8 cellular contexts compared by ENCODE assay signal in genomic region chr3:48034000-48034516, GRCh38. TPM values are rescaled to one million over a fixed set of nuclear protein-coding genes. Genes with fewer than 3 reads are reported as not detected.
A peak's percentile ranks its signal among the peaks of the same experiment; 100 is the strongest.
DNase-seq lines count a peak whose midpoint lies in the region; ATAC-seq and TF ChIP-seq lines count a peak whose summit lies in the region.

No MANE protein-coding gene starts in this region.

- DNase-seq in activated CD8-positive, alpha-beta T cell treated with anti-CD3 and anti-CD28 coated beads for 36 hours, result no peak
- peak; percentile 12 to 86 for DNase-seq in cardiac muscle cell (ENCODE audit: low read depth in 1 of 2, low spot score in 1 of 2)
- DNase-seq in SKM-1 (lab: John Stamatoyannopoulos, UW; ENCODE audit: unreplicated experiment), result no peak
- DNase-seq in DMS79 (lab: John Stamatoyannopoulos, UW), result no peak

- peak; percentile 37 for ATAC-seq in activated CD8-positive, alpha-beta T cell treated with anti-CD3 and anti-CD28 coated beads for 36 hours
- no peak for ATAC-seq in GM21447 (IDR thresholded peaks at IDR 0.05; ENCODE audit: unreplicated experiment)
- no peak for ATAC-seq in GM19023 (IDR thresholded peaks at IDR 0.05; ENCODE audit: unreplicated experiment)

- H3K4me3 ChIP-seq in HEK293 (ENCODE audit: low read depth, low read length) (no peak overlapping the region), cardiac muscle cell (no peak overlapping the region), skeletal muscle tissue (ENCODE audit: low read length in 3 of 3) (no peak overlapping the region)

- POLR2A ChIA-PET in HEK293 (lab: Yijun Ruan, JAX), result interaction anchor here (1.3 to 2.0 kb wide), 2 partner anchors 20 to 55 kb away, joined by 5 to 8 read pairs; no protein-coding TSS in a partner anchor
- POLR2A ChIA-PET in activated CD8-positive, alpha-beta T cell treated with anti-CD3 and anti-CD28 coated beads for 36 hours (lab: Charles Lee), result interaction anchor here (1.5 kb wide), 1 partner anchor 21 kb away, joined by 3 read pairs; no protein-coding TSS in a partner anchor

- no peak for TF ChIP-seq CTCF in HEK293 (tag by site-specific recombination; IDR thresholded peaks at IDR 0.05)
- no peak for TF ChIP-seq CTCF in activated CD8-positive, alpha-beta T cell treated with anti-CD3 and anti-CD28 coated beads for 36 hours (IDR thresholded peaks at IDR 0.05)
- TF ChIP-seq CTCF in cardiac muscle cell (IDR thresholded peaks at IDR 0.05; ENCODE audit: low read depth, low read length), result no peak

- H3K36me3 ChIP-seq in HEK293 (ENCODE audit: control insufficient read depth in 2 of 2, insufficient read depth in 1 of 2, low read length in 2 of 2), result no peaks in the 10 kb centered on the region
- H3K36me3 ChIP-seq in cardiac muscle cell, result no peaks in the 10 kb centered on the region
- no peaks in the 10 kb centered on the region for H3K36me3 ChIP-seq in skeletal muscle tissue (ENCODE audit: control insufficient read depth in 3 of 3, insufficient read depth in 3 of 3, low read length in 3 of 3)

- H3K27ac ChIP-seq in HEK293 (ENCODE audit: extremely low read depth, low read depth, low read length), result no peak overlapping the region; the same call in 1 of the 2 replicates
- peak overlapping the region; percentile 85 for H3K27ac ChIP-seq in cardiac muscle cell
- H3K27ac ChIP-seq in skeletal muscle tissue (ENCODE audit: low read depth, low read length), result peak overlapping the region; percentile 74

- no peaks in the 10 kb centered on the region for H3K36me3 Mint-ChIP-seq in activated CD8-positive, alpha-beta T cell treated with anti-CD3 and anti-CD28 coated beads for 36 hours (ENCODE audit: low read depth)

- intact Hi-C loops in activated CD8-positive, alpha-beta T cell treated with anti-CD3 and anti-CD28 coated beads for 36 hours (cut with micrococcal nuclease), result no loop called here

- H3K27me3 Mint-ChIP-seq in activated CD8-positive, alpha-beta T cell treated with anti-CD3 and anti-CD28 coated beads for 36 hours, result no peaks in the 10 kb centered on the region

- H3K9me3 Mint-ChIP-seq in activated CD8-positive, alpha-beta T cell treated with anti-CD3 and anti-CD28 coated beads for 36 hours, result no peaks in the 10 kb centered on the region

- H3K27ac Mint-ChIP-seq in activated CD8-positive, alpha-beta T cell treated with anti-CD3 and anti-CD28 coated beads for 36 hours, result peak overlapping the region; percentile 56

- H3K9ac ChIP-seq in skeletal muscle tissue (ENCODE audit: low read depth in 1 of 3, low read length in 3 of 3), result peak overlapping the region in 2 of 3 donors; percentile 40

- CTCF ChIA-PET in HEK293 (lab: Yijun Ruan, JAX), result interaction anchor here (1.2 to 1.5 kb wide), 2 partner anchors 9 to 23 kb away, joined by 4 to 6 read pairs; no protein-coding TSS in a partner anchor
- CTCF ChIA-PET in activated CD8-positive, alpha-beta T cell treated with anti-CD3 and anti-CD28 coated beads for 36 hours (lab: Charles Lee), result interaction anchor here (1.2 to 2.5 kb wide), 3 partner anchors 44 to 124 kb away, joined by 4 to 9 read pairs (median 5); no protein-coding TSS in a partner anchor

- H3K4me1 Mint-ChIP-seq in activated CD8-positive, alpha-beta T cell treated with anti-CD3 and anti-CD28 coated beads for 36 hours (ENCODE audit: low read depth), result peaks cover 22% of the 10 kb centered on the region

- H3K4me1 ChIP-seq in HEK293 (ENCODE audit: control insufficient read depth, insufficient read depth, low read length), result peaks cover under 1% of the 10 kb centered on the region
- peaks cover 25% of the 10 kb centered on the region for H3K4me1 ChIP-seq in cardiac muscle cell (ENCODE audit: low read depth)
- peaks cover 15 to 35% (median 30%) of the 10 kb centered on the region in 3 donors for H3K4me1 ChIP-seq in skeletal muscle tissue (ENCODE audit: control insufficient read depth in 3 of 3, insufficient read depth in 3 of 3, low read length in 3 of 3)

- H3K9me3 ChIP-seq in HEK293 (ENCODE audit: control insufficient read depth, insufficient read depth, low read depth, low read length) (no peaks in the 10 kb centered on the region), cardiac muscle cell (ENCODE audit: low read depth) (no peaks in the 10 kb centered on the region), skeletal muscle tissue (ENCODE audit: control insufficient read depth in 3 of 3, low read length in 3 of 3) (no peaks in the 10 kb centered on the region)

- no peak overlapping the region for H3K4me3 Mint-ChIP-seq in activated CD8-positive, alpha-beta T cell treated with anti-CD3 and anti-CD28 coated beads for 36 hours

- no peaks in the 10 kb centered on the region for H3K27me3 ChIP-seq in cardiac muscle cell
- no peaks in the 10 kb centered on the region for H3K27me3 ChIP-seq in skeletal muscle tissue (ENCODE audit: control insufficient read depth in 3 of 3, insufficient read depth in 3 of 3, low read length in 3 of 3)

TF ChIP-seq in HEK293, 187 proteins besides CTCF, POLR2A, EP300 and RAD21 (continues in another document):
- TF ChIP-seq KLF10 (tag by site-specific recombination; IDR thresholded peaks at IDR 0.05) (0 out of 2 replicates have a peak, but pooled peaks have one; percentile 46), SP3 (tag by site-specific recombination; IDR thresholded peaks at IDR 0.05) (peak; percentile 40), ZNF426 (tag by site-specific recombination; IDR thresholded peaks at IDR 0.05) (no peak), ZNF24 (tag by site-specific recombination; IDR thresholded peaks at IDR 0.05) (peak; percentile 74; the same call in 1 of the 2 replicates), ZBTB21 (tag by site-specific recombination; IDR thresholded peaks at IDR 0.05) (0 out of 2 replicates have a peak, but pooled peaks have one; percentile 40), GFI1B (tag by site-specific recombination; IDR thresholded peaks at IDR 0.05) (0 out of 2 replicates have a peak, but pooled peaks have one; percentile 7), ZFP69B (tag by site-specific recombination; IDR thresholded peaks at IDR 0.05) (0 out of 2 replicates have a peak, but pooled peaks have one; percentile 25), ZEB2 (tag by site-specific recombination; IDR thresholded peaks at IDR 0.05) (peak; percentile 76; the same call in 1 of the 2 replicates), ZNF692 (tag by site-specific recombination; IDR thresholded peaks at IDR 0.05) (peak; percentile 60), KLF7 (tag by site-specific recombination; IDR thresholded peaks at IDR 0.05; ENCODE audit: borderline replicate concordance) (no peak), ZNF121 (tag by site-specific recombination; IDR thresholded peaks at IDR 0.05) (no peak), KLF8 (tag by site-specific recombination; IDR thresholded peaks at IDR 0.05) (peak; percentile 75), ZNF23 (tag by site-specific recombination; IDR thresholded peaks at IDR 0.05; ENCODE audit: borderline replicate concordance) (no peak), BCL11A (tag by site-specific recombination; IDR thresholded peaks at IDR 0.05; ENCODE audit: low read depth) (peak; percentile 80; the same call in 1 of the 2 replicates), ZNF549 (tag by site-specific recombination; IDR thresholded peaks at IDR 0.05) (peak; percentile 89), ZNF416 (tag by site-specific recombination; IDR thresholded peaks at IDR 0.05) (no peak), ZBTB7A (tag by site-specific recombination; IDR thresholded peaks at IDR 0.05; ENCODE audit: low read depth) (no peak), GLI2 (tag by site-specific recombination; IDR thresholded peaks at IDR 0.05; ENCODE audit: borderline replicate concordance, low read depth) (peak; percentile 59; the same call in 1 of the 2 replicates)
- TF ChIP-seq, protein P1, sequence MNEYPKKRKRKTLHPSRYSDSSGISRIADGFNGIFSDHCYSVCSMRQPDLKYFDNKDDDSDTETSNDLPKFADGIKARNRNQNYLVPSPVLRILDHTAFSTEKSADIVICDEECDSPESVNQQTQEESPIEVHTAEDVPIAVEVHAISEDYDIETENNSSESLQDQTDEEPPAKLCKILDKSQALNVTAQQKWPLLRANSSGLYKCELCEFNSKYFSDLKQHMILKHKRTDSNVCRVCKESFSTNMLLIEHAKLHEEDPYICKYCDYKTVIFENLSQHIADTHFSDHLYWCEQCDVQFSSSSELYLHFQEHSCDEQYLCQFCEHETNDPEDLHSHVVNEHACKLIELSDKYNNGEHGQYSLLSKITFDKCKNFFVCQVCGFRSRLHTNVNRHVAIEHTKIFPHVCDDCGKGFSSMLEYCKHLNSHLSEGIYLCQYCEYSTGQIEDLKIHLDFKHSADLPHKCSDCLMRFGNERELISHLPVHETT (tag by site-specific recombination; IDR thresholded peaks at IDR 0.05), result peak; percentile 63; the same call in 1 of the 2 replicates
- TF ChIP-seq, protein P2, sequence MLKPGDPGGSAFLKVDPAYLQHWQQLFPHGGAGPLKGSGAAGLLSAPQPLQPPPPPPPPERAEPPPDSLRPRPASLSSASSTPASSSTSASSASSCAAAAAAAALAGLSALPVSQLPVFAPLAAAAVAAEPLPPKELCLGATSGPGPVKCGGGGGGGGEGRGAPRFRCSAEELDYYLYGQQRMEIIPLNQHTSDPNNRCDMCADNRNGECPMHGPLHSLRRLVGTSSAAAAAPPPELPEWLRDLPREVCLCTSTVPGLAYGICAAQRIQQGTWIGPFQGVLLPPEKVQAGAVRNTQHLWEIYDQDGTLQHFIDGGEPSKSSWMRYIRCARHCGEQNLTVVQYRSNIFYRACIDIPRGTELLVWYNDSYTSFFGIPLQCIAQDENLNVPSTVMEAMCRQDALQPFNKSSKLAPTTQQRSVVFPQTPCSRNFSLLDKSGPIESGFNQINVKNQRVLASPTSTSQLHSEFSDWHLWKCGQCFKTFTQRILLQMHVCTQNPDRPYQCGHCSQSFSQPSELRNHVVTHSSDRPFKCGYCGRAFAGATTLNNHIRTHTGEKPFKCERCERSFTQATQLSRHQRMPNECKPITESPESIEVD (tag by site-specific recombination; IDR thresholded peaks at IDR 0.05), result peak; percentile 98

RNA-seq across cellular contexts. Expression of gene MAP4, which starts 17.8 kb away (rescaled TPM):
- total RNA-seq in activated CD8-positive, alpha-beta T cell treated with anti-CD3 and anti-CD28 coated beads for 36 hours, result 100 to 1,000 TPM; 101 to 103 TPM
- 133 and 138 TPM in 2 replicates for total RNA-seq in cardiac muscle cell
- 136 and 145 TPM in 2 replicates for polyA plus RNA-seq in cardiac muscle cell
- total RNA-seq in skeletal muscle tissue, result 106 TPM

Comparison
In these comparisons a context has a peak if more than half of its experiments do, and no peak if none do; other contexts are left out.
1. DNase-seq: peak in cardiac muscle cell (2 of 2); none in activated CD8-positive, alpha-beta T cell treated with anti-CD3 and anti-CD28 coated beads for 36 hours (single experiment), SKM-1 (single experiment) and DMS79 (single experiment).